Comparison of ENCODE assay signal across 23 cellular contexts in genomic region chr6:137973201-137973600, GRCh38.
DNase-seq lines count a peak whose midpoint lies in the region; ATAC-seq lines count a peak whose summit lies in the region.
"Had no signal": no experiment of that assay in that cellular context is flagged by ENCODE, and none has a peak within 500 bp of the region (broad histone marks: within the 10 kb centered on the region; RNA-seq: fewer than 3 reads in every experiment).

No MANE protein-coding gene starts in this region.

- no peak for ATAC-seq in stimulated activated naive CD8-positive, alpha-beta T cell treated with anti-CD3 and anti-CD28 coated beads, Interleukin-15, amount 100 ng/mL, for 72 hours
- ATAC-seq in GM18502 (IDR thresholded peaks at IDR 0.05; ENCODE audit: poor library complexity, unreplicated experiment) = no peak
- ATAC-seq: GM12878; naive thymus-derived CD4-positive, alpha-beta T cell had no signal

- no peak for DNase-seq in stimulated activated naive CD8-positive, alpha-beta T cell treated with anti-CD3 and anti-CD28 coated beads, Interleukin-15, amount 100 ng/mL, for 72 hours
- DNase-seq in astrocyte of the hippocampus (ENCODE audit: low read depth, low spot score) (peak; percentile 11), fibroblast of the conjunctiva (ENCODE audit: low read depth) (peak; percentile 20), SHP77 (lab: John Stamatoyannopoulos, UW) (no peak), 8988T (no peak), mucosa of gallbladder (ENCODE audit: low spot score) (no peak)
- DNase-seq: activated CD4-positive, alpha-beta T cell treated with anti-CD3 and anti-CD28 coated beads for 1 hour; activated T-cell treated with anti-CD3 and anti-CD28 coated beads, Interleukin-2, amount 50 U/mL, for 24 hours; Calu3; dermis blood vessel endothelial cell; DMS79 treated with DMSO at 0.1 percent for 48 hours; glutamatergic neuron; kidney; naive thymus-derived CD4-positive, alpha-beta T cell; NCI-H1694; NCI-H446 treated with DMSO at 0.1 percent for 48 hours; RPMI8226; stimulated activated CD4-positive, alpha-beta T cell treated with anti-CD3 and anti-CD28 coated beads, Interleukin-1b, Interleukin-23, amount 100 ng/mL, for 48 hours had no signal

- peaks cover 95% of the 10 kb centered on the region for H3K4me1 Mint-ChIP-seq in stimulated activated naive CD8-positive, alpha-beta T cell treated with anti-CD3 and anti-CD28 coated beads, Interleukin-15, Interleukin-2, amounts not matched to agents 100 ng/mL and 50 ng/mL, for 24 hours (ENCODE audit: low read depth)
- H3K4me1 Mint-ChIP-seq in stimulated activated naive CD8-positive, alpha-beta T cell treated with anti-CD3 and anti-CD28 coated beads, Interleukin-15, amount 100 ng/mL, for 72 hours = peaks cover 89% of the 10 kb centered on the region

- H3K36me3 Mint-ChIP-seq in stimulated activated naive CD8-positive, alpha-beta T cell treated with anti-CD3 and anti-CD28 coated beads, Interleukin-15, Interleukin-2, amounts not matched to agents 100 ng/mL and 50 ng/mL, for 24 hours (ENCODE audit: low read depth) = peaks cover 4% of the 10 kb centered on the region
- H3K36me3 Mint-ChIP-seq: mesothelial cell of epicardium had no signal

- peaks cover 4% of the 10 kb centered on the region for H3K9me3 Mint-ChIP-seq in stimulated activated naive CD8-positive, alpha-beta T cell treated with anti-CD3 and anti-CD28 coated beads, Interleukin-15, Interleukin-2, amounts not matched to agents 100 ng/mL and 50 ng/mL, for 24 hours
- H3K9me3 Mint-ChIP-seq in stimulated activated naive CD8-positive, alpha-beta T cell treated with anti-CD3 and anti-CD28 coated beads, Interleukin-15, amount 100 ng/mL, for 72 hours = peaks cover 0 to 14% of the 10 kb centered on the region in 2 donors
- H3K9me3 Mint-ChIP-seq: activated T-cell treated with anti-CD3 and anti-CD28 coated beads, Interleukin-2, amount 50 U/mL, for 24 hours; mesothelial cell of epicardium; T-helper 1 cell treated with Interleukin-12 subunit alpha and Interleukin-12 subunit beta and Interleukin-4 antibody, amounts not matched to agents 30 μg/mL and 1 μg/mL, for 36 hours had no signal

- no peaks in the 10 kb centered on the region for H3K27me3 Mint-ChIP-seq in stimulated activated naive CD8-positive, alpha-beta T cell treated with anti-CD3 and anti-CD28 coated beads, Interleukin-15, Interleukin-2, amounts not matched to agents 100 ng/mL and 50 ng/mL, for 24 hours
- no peaks in the 10 kb centered on the region for H3K27me3 Mint-ChIP-seq in stimulated activated naive CD8-positive, alpha-beta T cell treated with anti-CD3 and anti-CD28 coated beads, Interleukin-15, amount 100 ng/mL, for 72 hours
- H3K27me3 Mint-ChIP-seq: activated T-cell treated with anti-CD3 and anti-CD28 coated beads, Interleukin-2, amount 50 U/mL, for 24 hours; naive thymus-derived CD4-positive, alpha-beta T cell had no signal

- no peak overlapping the region for H3K4me3 Mint-ChIP-seq in stimulated activated naive CD8-positive, alpha-beta T cell treated with anti-CD3 and anti-CD28 coated beads, Interleukin-15, Interleukin-2, amounts not matched to agents 100 ng/mL and 50 ng/mL, for 24 hours
- H3K4me3 Mint-ChIP-seq in stimulated activated naive CD8-positive, alpha-beta T cell treated with anti-CD3 and anti-CD28 coated beads, Interleukin-15, amount 100 ng/mL, for 72 hours = no peak overlapping the region
- H3K4me3 Mint-ChIP-seq: activated T-cell treated with anti-CD3 and anti-CD28 coated beads, Interleukin-2, amount 50 U/mL, for 24 hours; mesothelial cell of epicardium; T-helper 1 cell treated with Interleukin-12 subunit alpha and Interleukin-12 subunit beta and Interleukin-4 antibody, amounts not matched to agents 30 μg/mL and 1 μg/mL, for 36 hours had no signal

- peak overlapping the region; percentile 19 for H3K27ac Mint-ChIP-seq in stimulated activated naive CD8-positive, alpha-beta T cell treated with anti-CD3 and anti-CD28 coated beads, Interleukin-15, Interleukin-2, amounts not matched to agents 100 ng/mL and 50 ng/mL, for 24 hours
- H3K27ac Mint-ChIP-seq in stimulated activated naive CD8-positive, alpha-beta T cell treated with anti-CD3 and anti-CD28 coated beads, Interleukin-15, amount 100 ng/mL, for 72 hours = no peak overlapping the region
- H3K27ac Mint-ChIP-seq: activated T-cell treated with anti-CD3 and anti-CD28 coated beads, Interleukin-2, amount 50 U/mL, for 24 hours; mesothelial cell of epicardium; T-helper 1 cell treated with Interleukin-12 subunit alpha and Interleukin-12 subunit beta and Interleukin-4 antibody, amounts not matched to agents 30 μg/mL and 1 μg/mL, for 36 hours had no signal

Comparison
In these comparisons a context has a peak if more than half of its experiments do, and no peak if none do; other contexts are left out.
1. DNase-seq: peak in astrocyte of the hippocampus (single experiment) and fibroblast of the conjunctiva (single experiment); none in stimulated activated naive CD8-positive, alpha-beta T cell treated with anti-CD3 and anti-CD28 coated beads, Interleukin-15, amount 100 ng/mL, for 72 hours (0 of 2), SHP77 (0 of 2), 8988T (single experiment) and mucosa of gallbladder (single experiment).